In genomic region chr6:2353412-2354137, GRCh38 we compare ENCODE assay signal across 8 cellular contexts.
A peak's percentile ranks its signal among the peaks of the same experiment; 100 is the strongest.
DNase-seq lines count a peak whose midpoint lies in the region; ATAC-seq, FAIRE-seq and TF ChIP-seq lines count a peak whose summit lies in the region.

No MANE protein-coding gene starts in this region.

- H3K27me3 Mint-ChIP-seq in astrocyte (ENCODE audit: low read depth, unreplicated experiment) = no peaks in the 10 kb centered on the region

- H3K27ac ChIP-seq in astrocyte (ENCODE audit: low read depth, low read length) = peak overlapping the region; percentile 37
- H3K27ac ChIP-seq in right cardiac atrium (ENCODE audit: low read length) = no peak overlapping the region

- 33% methylated on average over 10 of the region's 10 CpGs for WGBS in right cardiac atrium

- H3K4me3 ChIP-seq in astrocyte (ENCODE audit: insufficient read depth, low read depth, low read length) = no peak overlapping the region
- H3K4me3 ChIP-seq in right cardiac atrium (ENCODE audit: low read length) = no peak overlapping the region
- H3K4me3 ChIP-seq in skeletal muscle cell (ENCODE audit: low read depth, low read length) = no peak overlapping the region

- no peaks in the 10 kb centered on the region for H4K20me1 ChIP-seq in astrocyte (ENCODE audit: insufficient read depth, low read length)

- intact Hi-C loops in right cardiac atrium (cut with DNase I) = loop anchor here in 3 of 4 donors (5.0 to 10.0 kb wide), 3 partner anchors 281 to 751 kb away; partner anchors contain the start of gene FOXC1 (in 1 of the 3)
- intact Hi-C loops in posterior vena cava (cut with DNase I) = loop anchor here (5.0 to 10.0 kb wide), 2 partner anchors 749 to 751 kb away; partner anchors contain the start of gene FOXC1 (in 1 of the 2)

- peaks cover 7% of the 10 kb centered on the region for H3K4me1 ChIP-seq in astrocyte (ENCODE audit: insufficient read depth, low read length)
- H3K4me1 ChIP-seq in right cardiac atrium (ENCODE audit: control insufficient read depth, insufficient read depth, low read length) = no peaks in the 10 kb centered on the region

- TF ChIP-seq CTCF in GM10266 (IDR thresholded peaks at IDR 0.05; ENCODE audit: control insufficient read depth, insufficient read depth, low read depth, missing control alignments) (peak; percentile 76), astrocyte (IDR thresholded peaks at IDR 0.05; ENCODE audit: insufficient read depth, low read depth, low read length) (peak; percentile 90)

- H2AFZ ChIP-seq in astrocyte (ENCODE audit: low read depth, low read length) = no peak overlapping the region

- H3K9ac ChIP-seq in astrocyte (ENCODE audit: low read length) = peak overlapping the region; percentile 41

- ATAC-seq in right cardiac atrium (peak; percentile 91 to 92), HG02870 (IDR thresholded peaks at IDR 0.05; ENCODE audit: unreplicated experiment) (no peak)

- no peaks in the 10 kb centered on the region for H3K36me3 Mint-ChIP-seq in astrocyte (ENCODE audit: low read depth, unreplicated experiment)

- no peak overlapping the region for H3K27ac Mint-ChIP-seq in astrocyte (ENCODE audit: unreplicated experiment)

- no peaks in the 10 kb centered on the region for H3K79me2 ChIP-seq in astrocyte (ENCODE audit: insufficient read depth, low read length)

- DNase-seq in GM10266 (ENCODE audit: extremely low spot score) = peak; percentile 42
- DNase-seq in NCI-H1048 (lab: John Stamatoyannopoulos, UW) = peak; percentile 22
- DNase-seq in T follicular helper cell (ENCODE audit: low read depth) = peak; percentile 21
- DNase-seq in astrocyte (ENCODE audit: low read depth) = peak; percentile 74
- DNase-seq in right cardiac atrium = peak; percentile 56 to 74 (median 68)
- DNase-seq in skeletal muscle cell (ENCODE audit: low read depth) = peak; percentile 32
- DNase-seq in posterior vena cava (ENCODE audit: low spot score) = no peak

- peak; percentile 50 for FAIRE-seq in astrocyte (lab: Jason Lieb, UNC)

- H3K9me3 ChIP-seq in astrocyte (ENCODE audit: insufficient read depth, low read depth, low read length) (no peaks in the 10 kb centered on the region), right cardiac atrium (ENCODE audit: control insufficient read depth, low read length) (no peaks in the 10 kb centered on the region)

- H3K36me3 ChIP-seq in astrocyte (ENCODE audit: insufficient read depth, low read length) = no peaks in the 10 kb centered on the region

- H3K4me3 Mint-ChIP-seq in astrocyte (ENCODE audit: unreplicated experiment) = no peak overlapping the region

- H3K4me2 ChIP-seq in astrocyte (ENCODE audit: low read length) = peak overlapping the region; percentile 39

- no peaks in the 10 kb centered on the region for H3K27me3 ChIP-seq in astrocyte (ENCODE audit: insufficient read depth, low read length)
- no peaks in the 10 kb centered on the region for H3K27me3 ChIP-seq in right cardiac atrium (ENCODE audit: control insufficient read depth, insufficient read depth)

- H3K4me1 Mint-ChIP-seq in astrocyte (ENCODE audit: low read depth, unreplicated experiment) = peaks cover 5% of the 10 kb centered on the region

- H3K9me3 Mint-ChIP-seq in astrocyte (ENCODE audit: unreplicated experiment) = peaks cover 1% of the 10 kb centered on the region
